24 cellular contexts compared by ENCODE assay signal in genomic region chr1:69524010-69524409, GRCh38. TPM values are rescaled to one million over a fixed set of nuclear protein-coding genes. Genes with fewer than 3 reads are reported as not detected.
DNase-seq lines count a peak whose midpoint lies in the region; ATAC-seq and TF ChIP-seq lines count a peak whose summit lies in the region.
"Had no signal": no experiment of that assay in that cellular context is flagged by ENCODE, and none has a peak within 500 bp of the region (broad histone marks: within the 10 kb centered on the region; RNA-seq: fewer than 3 reads in every experiment).

No MANE protein-coding gene starts in this region.

- H3K4me1 ChIP-seq in RWPE2 (ENCODE audit: insufficient read depth, poor library complexity, severe bottlenecking), result no peaks in the 10 kb centered on the region
- peaks cover 6% of the 10 kb centered on the region for H3K4me1 ChIP-seq in mesenchymal stem cell (ENCODE audit: control insufficient read depth, insufficient read depth, low read depth, low read length)

- ATAC-seq in RWPE2 (ENCODE audit: low read depth), result peak; percentile 54; the same call in 1 of the 3 replicates
- ATAC-seq: HCT116, natural killer cell had no signal

- no peaks in the 10 kb centered on the region for H3K79me1 ChIP-seq in mesenchymal stem cell (replicated peaks; ENCODE audit: low read length, poor library complexity, severe bottlenecking)

- H3K27ac ChIP-seq in RWPE2 (ENCODE audit: poor library complexity, severe bottlenecking) (no peak overlapping the region), mesenchymal stem cell (ENCODE audit: low read length, poor library complexity, severe bottlenecking) (peak overlapping the region; percentile 39)
- H3K27ac ChIP-seq: thoracic aorta had no signal

- H3K14ac ChIP-seq in mesenchymal stem cell (ENCODE audit: low read length in 2 of 2), result no peak overlapping the region

- H3K23ac ChIP-seq in mesenchymal stem cell (ENCODE audit: low read length in 2 of 2), result no peak overlapping the region

- DNase-seq in EL (peak; percentile 19), RWPE2 (ENCODE audit: low spot score) (no peak), epithelial cell of esophagus (ENCODE audit: low read depth) (peak; percentile 34), mesenchymal stem cell (peak; percentile 53), posterior cingulate gyrus (no peak), HK-2 (ENCODE audit: unreplicated experiment) (no peak), SW480 (ENCODE audit: low spot score) (no peak), OCI-M1 (lab: John Stamatoyannopoulos, UW) (no peak)
- DNase-seq: activated CD4-positive, alpha-beta T cell treated with anti-CD3 and anti-CD28 coated beads for 4 hours; activated naive CD4-positive, alpha-beta T cell treated with Interleukin-2 at 50 U/mL for 16 hours; activated T-cell treated with anti-CD3 and anti-CD28 coated beads, Interleukin-2, amount 50 U/mL, for 48 hours; amygdala; C1 segment of cervical spinal cord; DND-41; MM.1S; natural killer cell; NCI-H1417 treated with DMSO at 0.1 percent for 48 hours; NCI-H524; stimulated activated CD4-positive, alpha-beta T cell treated with anti-CD3 and anti-CD28 coated beads, Interleukin-4, amount 100 ng/mL, for 24 hours; stimulated activated naive CD4-positive, alpha-beta T cell; T-helper 1 cell had no signal

- no peak overlapping the region for H2AK5ac ChIP-seq in mesenchymal stem cell (ENCODE audit: low read length, severe bottlenecking)

- H2BK15ac ChIP-seq in mesenchymal stem cell (ENCODE audit: low read depth, poor library complexity, severe bottlenecking), result no peak overlapping the region

- no peaks in the 10 kb centered on the region for H3K36me3 ChIP-seq in RWPE2 (ENCODE audit: low read depth)
- H3K36me3 ChIP-seq in mesenchymal stem cell (ENCODE audit: control insufficient read depth in 1 of 2, insufficient read depth in 2 of 2, low read depth in 1 of 2, low read length in 2 of 2), result no peaks in the 10 kb centered on the region
- H3K36me3 ChIP-seq: thoracic aorta had no signal

- H3K9me3 ChIP-seq in RWPE2 (ENCODE audit: severe bottlenecking), result no peaks in the 10 kb centered on the region
- H3K9me3 ChIP-seq in mesenchymal stem cell (ENCODE audit: control insufficient read depth, low read length), result no peaks in the 10 kb centered on the region
- H3K9me3 ChIP-seq: thoracic aorta had no signal

- H3K4ac ChIP-seq in mesenchymal stem cell (ENCODE audit: low read depth in 1 of 2, low read length in 2 of 2), result no peak overlapping the region

- TF ChIP-seq CTCF in RWPE2 (IDR thresholded peaks at IDR 0.05; ENCODE audit: poor library complexity, severe bottlenecking) (no peak), epithelial cell of esophagus (IDR thresholded peaks at IDR 0.05; ENCODE audit: insufficient read depth, low read depth, low read length, missing control alignments) (no peak)

- H3K9ac ChIP-seq in mesenchymal stem cell (ENCODE audit: low read length), result no peak overlapping the region

- H2BK5ac ChIP-seq in mesenchymal stem cell (ENCODE audit: low read depth, low read length, poor library complexity, severe bottlenecking), result no peak overlapping the region

- H3K4me2 ChIP-seq in mesenchymal stem cell (ENCODE audit: low read length, poor library complexity, severe bottlenecking), result no peak overlapping the region

- H3K4me3 ChIP-seq in RWPE2 (ENCODE audit: severe bottlenecking) (no peak overlapping the region), epithelial cell of esophagus (ENCODE audit: low read length) (no peak overlapping the region), mesenchymal stem cell (ENCODE audit: insufficient read depth in 1 of 2, low read depth in 1 of 2, low read length in 2 of 2) (no peak overlapping the region)
- H3K4me3 ChIP-seq: thoracic aorta had no signal

- H2BK120ac ChIP-seq in mesenchymal stem cell (ENCODE audit: low read depth, low read length), result no peak overlapping the region

- no peak overlapping the region for H4K8ac ChIP-seq in mesenchymal stem cell (ENCODE audit: low read length)

- intact Hi-C loops in posterior cingulate gyrus (cut with DNase I), result no loop called here

- H3K27me3 ChIP-seq in RWPE2 (ENCODE audit: insufficient read depth, poor library complexity, severe bottlenecking) (no peaks in the 10 kb centered on the region), mesenchymal stem cell (ENCODE audit: control insufficient read depth in 1 of 2, insufficient read depth in 1 of 2, low read length in 2 of 2) (no peaks in the 10 kb centered on the region)

- WGBS in mesenchymal stem cell, result no CpG with 5 or more reads among the region's 1 CpG

- H3K18ac ChIP-seq in mesenchymal stem cell (ENCODE audit: low read depth in 1 of 2, low read length in 2 of 2), result no peak overlapping the region

- H2BK12ac ChIP-seq in mesenchymal stem cell (ENCODE audit: low read length in 2 of 2), result no peak overlapping the region

- H2AFZ ChIP-seq in mesenchymal stem cell (ENCODE audit: low read depth, low read length), result no peak overlapping the region

- no peak overlapping the region for H4K91ac ChIP-seq in mesenchymal stem cell (ENCODE audit: low read length)

RNA-seq across cellular contexts. Expression of gene LRRC7, which starts 43.7 kb away (rescaled TPM):
- 0.43 TPM for polyA plus RNA-seq in mesenchymal stem cell (2013, experiment 1 of 2)
- polyA plus RNA-seq in mesenchymal stem cell (2013, experiment 2 of 2), result 0.41 TPM
- polyA plus RNA-seq: IgD-negative memory B cell had no signal

Comparison
In these comparisons a context has a peak if more than half of its experiments do, and no peak if none do; other contexts are left out.
1. DNase-seq: peak in EL (single experiment), epithelial cell of esophagus (single experiment) and mesenchymal stem cell (single experiment); none in RWPE2 (single experiment), posterior cingulate gyrus (0 of 10), HK-2 (single experiment), SW480 (single experiment) and OCI-M1 (single experiment).